ENCODE assay signal across 1 cellular context in the genomic region with DNA sequence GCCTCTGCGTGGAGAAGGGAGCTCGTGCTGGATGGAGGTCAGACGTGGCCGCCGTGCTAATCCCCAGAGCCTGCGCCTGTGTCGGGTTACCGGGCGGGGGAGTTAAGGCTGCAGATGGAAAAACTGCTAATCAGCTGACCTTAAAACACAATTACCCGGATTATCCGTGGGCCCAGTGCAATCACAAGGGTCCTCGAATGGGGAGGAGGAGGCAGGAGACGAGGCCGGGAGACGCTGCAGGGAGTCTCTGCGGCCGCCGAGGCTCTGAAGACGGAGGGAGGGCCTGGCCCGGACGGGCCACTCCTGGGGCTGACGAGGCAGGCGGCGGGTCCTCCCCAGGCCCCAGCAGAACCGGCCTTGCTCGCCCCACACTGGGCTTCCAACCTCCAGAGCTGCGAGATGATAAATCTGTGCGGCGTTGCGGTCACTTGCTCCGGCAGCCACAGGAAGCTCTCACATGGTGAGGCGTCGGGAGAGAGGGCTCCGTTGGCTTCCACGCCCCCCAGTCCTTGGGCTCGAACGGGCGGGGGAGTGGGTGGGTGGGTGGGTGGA.
TF ChIP-seq lines count a peak whose summit lies in the region.

No MANE protein-coding gene starts in this region.

TF ChIP-seq in SK-N-SH, 30 proteins besides CTCF, POLR2A, EP300 and RAD21:
- TF ChIP-seq, protein P1, sequence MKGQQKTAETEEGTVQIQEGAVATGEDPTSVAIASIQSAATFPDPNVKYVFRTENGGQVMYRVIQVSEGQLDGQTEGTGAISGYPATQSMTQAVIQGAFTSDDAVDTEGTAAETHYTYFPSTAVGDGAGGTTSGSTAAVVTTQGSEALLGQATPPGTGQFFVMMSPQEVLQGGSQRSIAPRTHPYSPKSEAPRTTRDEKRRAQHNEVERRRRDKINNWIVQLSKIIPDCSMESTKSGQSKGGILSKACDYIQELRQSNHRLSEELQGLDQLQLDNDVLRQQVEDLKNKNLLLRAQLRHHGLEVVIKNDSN (IDR thresholded peaks at IDR 0.05; ENCODE audit: borderline replicate concordance, low read depth), result no peak
- TF ChIP-seq EZH2phosphoT487 (IDR thresholded peaks at IDR 0.05; ENCODE audit: borderline replicate concordance, low read depth) (no peak), SIN3A (IDR thresholded peaks at IDR 0.05; ENCODE audit: borderline replicate concordance, low read depth, low read length) (no peak), TCF12 (IDR thresholded peaks at IDR 0.05) (no peak), TEAD4 (IDR thresholded peaks at IDR 0.05; ENCODE audit: borderline replicate concordance, insufficient read depth) (no peak)
